ENCODE assay signal across 9 cellular contexts in the genomic region with DNA sequence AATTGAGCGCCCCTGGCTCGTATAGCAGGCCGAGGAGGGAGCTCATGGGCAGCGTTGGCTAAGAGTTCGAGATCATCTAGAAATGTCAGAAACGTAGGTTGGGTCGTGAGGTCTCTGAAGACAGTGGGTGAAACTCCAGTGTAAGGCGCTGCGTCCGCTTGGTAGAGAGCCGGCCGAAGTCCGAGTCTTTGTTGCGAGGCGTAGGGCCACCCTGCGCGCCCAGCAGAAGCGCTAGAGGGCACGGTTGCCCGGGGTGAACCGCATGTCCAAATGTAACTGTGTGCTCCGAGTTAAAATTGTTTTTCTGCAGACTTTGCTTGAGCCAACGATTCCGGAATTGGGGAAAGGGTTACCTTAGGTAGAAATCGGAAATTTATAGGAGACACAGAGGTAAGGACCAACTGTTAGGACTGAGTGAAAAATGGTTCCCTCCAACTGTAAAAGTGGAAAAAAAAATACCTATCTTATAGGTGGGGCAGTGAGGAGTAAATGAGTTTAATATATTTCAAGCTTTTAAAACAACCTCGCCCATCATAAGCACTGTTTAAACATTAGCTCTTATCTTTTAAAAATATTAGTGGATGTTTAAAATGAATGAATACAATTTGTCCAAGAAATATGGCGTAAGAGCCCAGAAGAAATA. TPM values are rescaled to one million over a fixed set of nuclear protein-coding genes. Genes with fewer than 3 reads are reported as not detected.
DNase-seq lines count a peak whose midpoint lies in the region; ATAC-seq, FAIRE-seq and TF ChIP-seq lines count a peak whose summit lies in the region.
"Had no signal": no experiment of that assay in that cellular context is flagged by ENCODE, and none has a peak within 500 bp of the region (broad histone marks: within the 10 kb centered on the region; RNA-seq: fewer than 3 reads in every experiment).

No MANE protein-coding gene starts in this region.

- peak overlapping the region; percentile 90 for H3K18ac ChIP-seq in trophoblast cell (ENCODE audit: low read length)

- H4K8ac ChIP-seq in trophoblast cell (ENCODE audit: low read depth, low read length): peak overlapping the region; percentile 96

- TF ChIP-seq CTCF in HL-60 (IDR thresholded peaks at IDR 0.05; ENCODE audit: insufficient read depth, low read length): peak; percentile 37
- peak in 4 of 6 experiments; percentile 39 to 66 (median 56) for TF ChIP-seq CTCF in Peyer's patch (IDR thresholded peaks at IDR 0.05)
- TF ChIP-seq CTCF in left ventricle myocardium inferior (IDR thresholded peaks at IDR 0.05; ENCODE audit: borderline replicate concordance): peak; percentile 62

- H3K27me3 ChIP-seq in HL-60 (ENCODE audit: insufficient read depth, poor library complexity, severe bottlenecking) (no peaks in the 10 kb centered on the region), Peyer's patch (no peaks in the 10 kb centered on the region), left ventricle myocardium inferior (ENCODE audit: low read depth) (no peaks in the 10 kb centered on the region), trophoblast cell (ENCODE audit: insufficient read depth, low read length) (no peaks in the 10 kb centered on the region)

- H2AK5ac ChIP-seq in trophoblast cell (ENCODE audit: low read length): no peak overlapping the region

- H2BK12ac ChIP-seq in trophoblast cell (ENCODE audit: low read length): peak overlapping the region; percentile 19

- peaks cover 0 to 4% (median 0%) of the 10 kb centered on the region in 3 donors for H3K36me3 ChIP-seq in Peyer's patch
- H3K36me3 ChIP-seq in left ventricle myocardium inferior: peaks cover 6% of the 10 kb centered on the region
- peaks cover 0 to 6% of the 10 kb centered on the region in 2 experiments for H3K36me3 ChIP-seq in trophoblast cell (ENCODE audit: control insufficient read depth in 1 of 2, insufficient read depth in 2 of 2, low read length in 2 of 2)

- no CpG with 5 or more reads among the region's 27 CpGs for WGBS in trophoblast cell (ENCODE audit: extremely low coverage, insufficient coverage, insufficient read length)

- peak in 1 of 2 donors; percentile 4 for TF ChIP-seq POLR2A in Peyer's patch (IDR thresholded peaks at IDR 0.05)

- ATAC-seq in HG03457 (IDR thresholded peaks at IDR 0.05; ENCODE audit: unreplicated experiment): no peak

- peak overlapping the region; percentile 87 for H4K91ac ChIP-seq in trophoblast cell (ENCODE audit: low read depth, low read length)

- H2BK5ac ChIP-seq in trophoblast cell (ENCODE audit: low read depth, low read length, poor library complexity): peak overlapping the region; percentile 82

- H2AFZ ChIP-seq in trophoblast cell (ENCODE audit: insufficient read depth, low read length, poor library complexity): peak overlapping the region; percentile 9

- H3K9ac ChIP-seq in trophoblast cell (ENCODE audit: low read length): peak overlapping the region; percentile 62

- peaks cover 19% of the 10 kb centered on the region for H3K79me2 ChIP-seq in trophoblast cell (ENCODE audit: control insufficient read depth, insufficient read depth, low read length, poor library complexity)

- intact Hi-C loops in left ventricle myocardium inferior (cut with micrococcal nuclease): no loop called here

- no peak overlapping the region for H3K23ac ChIP-seq in trophoblast cell (ENCODE audit: low read length)

- H3K27ac ChIP-seq in HL-60 (replicated peaks) (peak overlapping the region; percentile 87), Peyer's patch (peak overlapping the region; percentile 93 to 100 (median 96)), left ventricle myocardium inferior (replicated peaks) (peak overlapping the region; percentile 99), trophoblast cell (ENCODE audit: low read depth, low read length) (peak overlapping the region; percentile 97)

- FAIRE-seq in GM19239 (lab: Jason Lieb, UNC): peak; percentile 66
- FAIRE-seq: colon had no signal

- H3K4me1 ChIP-seq in Peyer's patch (peaks cover 0 to 25% (median 7%) of the 10 kb centered on the region in 4 donors), left ventricle myocardium inferior (peaks cover 50% of the 10 kb centered on the region), trophoblast cell (ENCODE audit: control insufficient read depth in 1 of 2, insufficient read depth in 2 of 2, low read length in 2 of 2) (peaks cover 8 to 10% of the 10 kb centered on the region in 2 experiments)

- peak overlapping the region; percentile 69 for H3K14ac ChIP-seq in trophoblast cell (ENCODE audit: low read length)

- H3K4me2 ChIP-seq in trophoblast cell (ENCODE audit: low read length): peak overlapping the region; percentile 84

- H3K79me1 ChIP-seq in trophoblast cell (ENCODE audit: low read length): peaks cover 19% of the 10 kb centered on the region

- peak overlapping the region; percentile 94 for H4K12ac ChIP-seq in trophoblast cell (ENCODE audit: low read depth, low read length)

- H3K4me3 ChIP-seq in HL-60 (replicated peaks; ENCODE audit: insufficient read depth, low read length) (peak overlapping the region; percentile 84), Peyer's patch (peak overlapping the region; percentile 73 to 94 (median 80)), left ventricle myocardium inferior (peak overlapping the region; percentile 88), trophoblast cell (ENCODE audit: low read depth, low read length) (peak overlapping the region; percentile 80)

- peak overlapping the region; percentile 87 for H2BK120ac ChIP-seq in trophoblast cell (ENCODE audit: insufficient read depth, low read length, poor library complexity)

- DNase-seq in CMK (ENCODE audit: low read depth) (peak; percentile 24), GM19239 (ENCODE audit: insufficient read length, low spot score) (no peak), HL-60 (ENCODE audit: low read depth in 1 of 2, low spot score in 1 of 2) (peak in 1 of 2 experiments; percentile 63), Peyer's patch (peak; percentile 66 to 89 (median 86)), anterior cingulate cortex (lab: John Stamatoyannopoulos, UW) (peak in 52 of 58 donors; percentile 27 to 85 (median 70)), left ventricle myocardium inferior (peak; percentile 69), trophoblast cell (peak; percentile 50 to 67)

- no peaks in the 10 kb centered on the region for H3K9me3 ChIP-seq in Peyer's patch
- H3K9me3 ChIP-seq in left ventricle myocardium inferior (replicated peaks): no peaks in the 10 kb centered on the region
- no peaks in the 10 kb centered on the region for H3K9me3 ChIP-seq in trophoblast cell (ENCODE audit: insufficient read depth, low read depth, low read length)

- H3K4ac ChIP-seq in trophoblast cell (ENCODE audit: low read depth, low read length): peak overlapping the region; percentile 26

RNA-seq across cellular contexts. Expression of a gene that starts 1.0 kb away (rescaled TPM):
- total RNA-seq in Peyer's patch (10 to 100 TPM; 21.4 to 42.6 (median 32.9) TPM), left ventricle myocardium inferior (23.0 TPM)
- polyA plus RNA-seq in trophoblast cell (2013): 85.5 and 90.6 TPM in 2 replicates
